ENCODE assay signal across 10 cellular contexts in genomic region chr11:72740562-72741428, GRCh38. TPM values are rescaled to one million over a fixed set of nuclear protein-coding genes. Genes with fewer than 3 reads are reported as not detected.
DNase-seq lines count a peak whose midpoint lies in the region; ATAC-seq and TF ChIP-seq lines count a peak whose summit lies in the region.
"Had no signal": no experiment of that assay in that cellular context is flagged by ENCODE, and none has a peak within 500 bp of the region (broad histone marks: within the 10 kb centered on the region; RNA-seq: fewer than 3 reads in every experiment).

No MANE protein-coding gene starts in this region.

- no peaks in the 10 kb centered on the region for H3K27me3 Mint-ChIP-seq in activated naive CD8-positive, alpha-beta T cell

- no peak overlapping the region for H3K4me3 Mint-ChIP-seq in activated naive CD8-positive, alpha-beta T cell
- H3K4me3 Mint-ChIP-seq: brain had no signal

- no peak for TF ChIP-seq POLR2A in vagina (IDR thresholded peaks at IDR 0.05)

- H3K27ac Mint-ChIP-seq in activated naive CD8-positive, alpha-beta T cell = peak overlapping the region; percentile 86

- DNase-seq in right atrium auricular region (ENCODE audit: low spot score) (no peak), left ventricle myocardium superior (no peak), vagina (ENCODE audit: extremely low spot score in 2 of 2) (no peak), NCI-H2029 (lab: John Stamatoyannopoulos, UW) (no peak), OCI-M1 (lab: John Stamatoyannopoulos, UW) (no peak)

- H3K4me3 ChIP-seq in right atrium auricular region (no peak overlapping the region), mesodermal cell (ENCODE audit: extremely low read depth, insufficient read depth, low read length, poor library complexity, severe bottlenecking) (peak overlapping the region; percentile 11), vagina (no peak overlapping the region)
- H3K4me3 ChIP-seq: lung had no signal

- intact Hi-C loops in left ventricle myocardium superior (cut with micrococcal nuclease) (no loop called here), vagina (cut with DNase I) (no loop called here)

- H3K4me1 Mint-ChIP-seq in activated naive CD8-positive, alpha-beta T cell (ENCODE audit: low read depth) = peaks cover 80% of the 10 kb centered on the region

- no peaks in the 10 kb centered on the region for H3K27me3 ChIP-seq in right atrium auricular region
- no peaks in the 10 kb centered on the region for H3K27me3 ChIP-seq in vagina

- no peak for TF ChIP-seq CTCF in right atrium auricular region (IDR thresholded peaks at IDR 0.05)
- TF ChIP-seq CTCF in vagina (IDR thresholded peaks at IDR 0.05) = no peak

- H3K36me3 ChIP-seq in right atrium auricular region = no peaks in the 10 kb centered on the region
- peaks cover 12% of the 10 kb centered on the region for H3K36me3 ChIP-seq in mesodermal cell (ENCODE audit: control insufficient read depth, insufficient read depth, low read length)
- no peaks in the 10 kb centered on the region for H3K36me3 ChIP-seq in vagina

- WGBS in mesodermal cell (ENCODE audit: insufficient coverage in 2 of 2), 2 experiments = 62 to 66% methylated on average over 5 to 9 of the region's 10 CpGs

- ATAC-seq in left ventricle myocardium superior = no peak
- ATAC-seq in GM21381 (IDR thresholded peaks at IDR 0.05; ENCODE audit: unreplicated experiment) = no peak

- H3K27ac ChIP-seq in right atrium auricular region = peak overlapping the region; percentile 40 to 42
- peak overlapping the region; percentile 77 for H3K27ac ChIP-seq in mesodermal cell (ENCODE audit: low read depth, low read length, severe bottlenecking)
- H3K27ac ChIP-seq in vagina = peak overlapping the region; percentile 27

- H3K9me3 Mint-ChIP-seq in activated naive CD8-positive, alpha-beta T cell (ENCODE audit: low read depth) = no peaks in the 10 kb centered on the region

- H3K9me3 ChIP-seq in right atrium auricular region (no peaks in the 10 kb centered on the region), mesodermal cell (ENCODE audit: control insufficient read depth, low read length) (no peaks in the 10 kb centered on the region), vagina (no peaks in the 10 kb centered on the region)

- no peaks in the 10 kb centered on the region for H3K36me3 Mint-ChIP-seq in activated naive CD8-positive, alpha-beta T cell
- H3K36me3 Mint-ChIP-seq: brain had no signal

- peaks cover 0 to 82% of the 10 kb centered on the region in 2 donors for H3K4me1 ChIP-seq in right atrium auricular region
- peaks cover 71% of the 10 kb centered on the region for H3K4me1 ChIP-seq in mesodermal cell (ENCODE audit: control insufficient read depth, insufficient read depth, low read length, poor library complexity, severe bottlenecking)
- H3K4me1 ChIP-seq in vagina = peaks cover 53% of the 10 kb centered on the region

RNA-seq across cellular contexts. Expression of gene ARAP1, which starts 11.4 kb away (rescaled TPM):
- 10 to 100 TPM; 74.0 to 83.8 TPM for total RNA-seq in right atrium auricular region
- 58.9 TPM for total RNA-seq in left ventricle myocardium superior
- 54.9 TPM for polyA plus RNA-seq in mesodermal cell (2013, experiment 1 of 2)
- 42.9 TPM for polyA plus RNA-seq in mesodermal cell (2013, experiment 2 of 2)
- total RNA-seq in vagina = 59.2 TPM

RNA-seq across cellular contexts. Expression of gene STARD10, which starts 53.1 kb away (rescaled TPM):
- total RNA-seq in right atrium auricular region (100 to 1,000 TPM in 1 of 2 donors, 10 to 100 TPM in 1; 77.0 to 112 TPM), left ventricle myocardium superior (102 TPM), vagina (75.9 TPM)
- polyA plus RNA-seq in mesodermal cell (2013, experiment 1 of 2) = 56.6 TPM
- 45.7 TPM for polyA plus RNA-seq in mesodermal cell (2013, experiment 2 of 2)

Comparison
In these comparisons a context has a peak if more than half of its experiments do, and no peak if none do; other contexts are left out.
1. H3K27ac ChIP-seq: peak in every context shown above with its lines; median percentile 77 in mesodermal cell; 41 in right atrium auricular region; 27 in vagina.